13 cellular contexts compared by ENCODE assay signal in genomic region chr1:182622795-182623528, GRCh38. TPM values are rescaled to one million over a fixed set of nuclear protein-coding genes. Genes with fewer than 3 reads are reported as not detected.
A peak's percentile ranks its signal among the peaks of the same experiment; 100 is the strongest.
DNase-seq lines count a peak whose midpoint lies in the region; ATAC-seq lines count a peak whose summit lies in the region.
"Had no signal": no experiment of that assay in that cellular context is flagged by ENCODE, and none has a peak within 500 bp of the region (broad histone marks: within the 10 kb centered on the region; RNA-seq: fewer than 3 reads in every experiment).

No MANE protein-coding gene starts in this region.

- no peaks in the 10 kb centered on the region for H3K9me3 ChIP-seq in GM23248 (ENCODE audit: low read depth)

- WGBS in GM23248 (ENCODE audit: low coverage in 1 of 2, low lambda C conversion rate in 2 of 2, missing lambda C conversion rate in 2 of 2), 2 experiments: 53 to 59% methylated on average over 7 of the region's 7 CpGs

- H3K4me3 ChIP-seq in GM23248: no peak overlapping the region

- peak; percentile 76 for ATAC-seq in GM18511 (IDR thresholded peaks at IDR 0.05; ENCODE audit: unreplicated experiment)
- peak; percentile 70 for ATAC-seq in GM21528 (IDR thresholded peaks at IDR 0.05; ENCODE audit: low FRiP score, unreplicated experiment)
- peak; percentile 55 for ATAC-seq in HG03520 (IDR thresholded peaks at IDR 0.05; ENCODE audit: unreplicated experiment)
- ATAC-seq in left ventricle myocardium superior: peak; percentile 85
- ATAC-seq: HCT116 had no signal

- H3F3A ChIP-seq in GM23248 (ENCODE audit: insufficient read depth): no peaks in the 10 kb centered on the region

- intact Hi-C loops in left ventricle myocardium superior (cut with micrococcal nuclease): no loop called here

- in situ Hi-C loops in GM23248 (cut with MboI): no loop called here

- H3K27me3 ChIP-seq in GM23248 (replicated peaks; ENCODE audit: insufficient read depth): no peaks in the 10 kb centered on the region

- DNase-seq in left ventricle myocardium superior (peak; percentile 33), germinal center (ENCODE audit: low spot score) (no peak), GM23248 (no peak), caudate nucleus (lab: John Stamatoyannopoulos, UW) (no peak)
- no peak for DNase-seq in effector CD8-positive, alpha-beta T cell (lab: John Stamatoyannopoulos, UW)
- DNase-seq: anterior cingulate cortex, DMS79, Kasumi-1, WERI-Rb-1 had no signal

- H2AFZ ChIP-seq in GM23248: no peak overlapping the region

- no peaks in the 10 kb centered on the region for H4K20me1 ChIP-seq in GM23248 (ENCODE audit: insufficient read depth)

- H3K9ac ChIP-seq in GM23248: no peak overlapping the region

- no peaks in the 10 kb centered on the region for H3K36me3 ChIP-seq in GM23248 (ENCODE audit: low read depth)
- H3K36me3 ChIP-seq: WERI-Rb-1 had no signal

- no peaks in the 10 kb centered on the region for H3K9me2 ChIP-seq in GM23248 (ENCODE audit: insufficient read depth)

- no peaks in the 10 kb centered on the region for H3K79me2 ChIP-seq in GM23248 (ENCODE audit: insufficient read depth)

- no peak overlapping the region for H3K4me2 ChIP-seq in GM23248 (ENCODE audit: unreplicated experiment)

- H3K27ac ChIP-seq in GM23248: no peak overlapping the region
- H3K27ac ChIP-seq in caudate nucleus (ENCODE audit: low read depth, low read length): no peak overlapping the region
- H3K27ac ChIP-seq: WERI-Rb-1 had no signal

- peaks cover 15% of the 10 kb centered on the region for H3K4me1 ChIP-seq in GM23248 (ENCODE audit: insufficient read depth)

RNA-seq across cellular contexts. Expression of gene RGS16, which starts 18.8 kb away (rescaled TPM):
- 1.1 TPM for total RNA-seq in left ventricle myocardium superior
- total RNA-seq in GM23248 (2014; rRNA removed; shearing (Covaris generic)): 0.11 and 0.89 TPM in 2 replicates
- polyA plus RNA-seq in GM23248 (2016; fragmentation: Nextera tagmentation; extraction: Ambion mirVana): 0.33 and 0.41 TPM in 2 replicates

RNA-seq across cellular contexts. Expression of gene RNASEL, which starts 33.9 kb away (rescaled TPM):
- total RNA-seq in left ventricle myocardium superior: 2.7 TPM
- total RNA-seq in GM23248 (2014; rRNA removed; shearing (Covaris generic)): 7.1 and 10.1 TPM in 2 replicates
- polyA plus RNA-seq in GM23248 (2016; fragmentation: Nextera tagmentation; extraction: Ambion mirVana): 7.9 and 9.7 TPM in 2 replicates
